Comparison of ENCODE assay signal across 3 cellular contexts in genomic region chr4:89109841-89110540, GRCh38.
TF ChIP-seq lines count a peak whose summit lies in the region.

No MANE protein-coding gene starts in this region.

TF ChIP-seq in SK-N-SH, 30 proteins besides CTCF, POLR2A, EP300 and RAD21:
- TF ChIP-seq GATA2 (CRISPR knock-in tag; IDR thresholded peaks at IDR 0.05) (no peak), PBX3 (IDR thresholded peaks at IDR 0.05) (no peak), TEAD4 (IDR thresholded peaks at IDR 0.05; ENCODE audit: borderline replicate concordance, insufficient read depth) (no peak), POLR2AphosphoS5 (IDR thresholded peaks at IDR 0.05; ENCODE audit: low read depth, low read length) (no peak), TAF1 (IDR thresholded peaks at IDR 0.05; ENCODE audit: borderline replicate concordance, low read depth, low read length) (no peak), REST (IDR thresholded peaks at IDR 0.05; ENCODE audit: low read depth, low read length) (no peak), NFIC (IDR thresholded peaks at IDR 0.05; ENCODE audit: borderline replicate concordance) (no peak), RXRA (IDR thresholded peaks at IDR 0.05; ENCODE audit: borderline replicate concordance, low read depth) (no peak), USF1 (IDR thresholded peaks at IDR 0.05; ENCODE audit: borderline replicate concordance, low read depth) (no peak), JUND (IDR thresholded peaks at IDR 0.05) (no peak), FOXJ3 (CRISPR knock-in tag; IDR thresholded peaks at IDR 0.05) (no peak), FOXM1 (IDR thresholded peaks at IDR 0.05; ENCODE audit: low read depth) (no peak)

TF ChIP-seq in SK-N-SH treated with all-trans-retinoic acid at 6 μM for 48 hours, 23 proteins besides CTCF, POLR2A, EP300 and RAD21:
- TF ChIP-seq ISL1 (CRISPR knock-in tag; IDR thresholded peaks at IDR 0.05) = no peak
- TF ChIP-seq ZC3H10 (CRISPR knock-in tag; IDR thresholded peaks at IDR 0.05) = no peak
- no peak for TF ChIP-seq TCF4 (CRISPR knock-in tag; IDR thresholded peaks at IDR 0.05; ENCODE audit: borderline replicate concordance)
- no peak for TF ChIP-seq CREB5 (CRISPR knock-in tag; IDR thresholded peaks at IDR 0.05; ENCODE audit: low read depth)
- TF ChIP-seq PATZ1 (CRISPR knock-in tag; IDR thresholded peaks at IDR 0.05; ENCODE audit: borderline replicate concordance) = no peak
- TF ChIP-seq SNAI2 (CRISPR knock-in tag; IDR thresholded peaks at IDR 0.05) = no peak
- TF ChIP-seq TSHZ2 (CRISPR knock-in tag; IDR thresholded peaks at IDR 0.05) = no peak
- no peak for TF ChIP-seq ZNF70 (CRISPR knock-in tag; IDR thresholded peaks at IDR 0.05)
- no peak for TF ChIP-seq ESRRG (CRISPR knock-in tag; IDR thresholded peaks at IDR 0.05)
- no peak for TF ChIP-seq CSDC2 (CRISPR knock-in tag; IDR thresholded peaks at IDR 0.05)
- no peak for TF ChIP-seq ARNTL (CRISPR knock-in tag; IDR thresholded peaks at IDR 0.05; ENCODE audit: borderline replicate concordance, low read depth)
- TF ChIP-seq PPARA (CRISPR knock-in tag; IDR thresholded peaks at IDR 0.05; ENCODE audit: borderline replicate concordance) = no peak
- TF ChIP-seq TOX (CRISPR knock-in tag; IDR thresholded peaks at IDR 0.05; ENCODE audit: borderline replicate concordance) = no peak
- TF ChIP-seq ZFP30 (CRISPR knock-in tag; IDR thresholded peaks at IDR 0.05) = no peak
- TF ChIP-seq GLIS3 (CRISPR knock-in tag; IDR thresholded peaks at IDR 0.05) = no peak
- TF ChIP-seq ZFP3 (CRISPR knock-in tag; IDR thresholded peaks at IDR 0.05) = no peak
- TF ChIP-seq ZNF8 (CRISPR knock-in tag; IDR thresholded peaks at IDR 0.05) = no peak
- TF ChIP-seq BACH2 (CRISPR knock-in tag; IDR thresholded peaks at IDR 0.05; ENCODE audit: borderline replicate concordance) = no peak

TF ChIP-seq in GM12878, 131 proteins besides CTCF, POLR2A, EP300 and RAD21:
- no peak for TF ChIP-seq CREB1 (IDR thresholded peaks at IDR 0.05; ENCODE audit: low read depth)
- TF ChIP-seq BCLAF1 (IDR thresholded peaks at IDR 0.05) = no peak
- TF ChIP-seq NFXL1 (IDR thresholded peaks at IDR 0.05; ENCODE audit: borderline replicate concordance) = no peak
- no peak for TF ChIP-seq CEBPZ (IDR thresholded peaks at IDR 0.05; ENCODE audit: low read depth, low read length)
